ENCODE assay signal across 25 cellular contexts in genomic region chr9:120888626-120889025, GRCh38. TPM values are rescaled to one million over a fixed set of nuclear protein-coding genes. Genes with fewer than 3 reads are reported as not detected.
DNase-seq lines count a peak whose midpoint lies in the region; ATAC-seq and TF ChIP-seq lines count a peak whose summit lies in the region.
"Had no signal": no experiment of that assay in that cellular context is flagged by ENCODE, and none has a peak within 500 bp of the region (broad histone marks: within the 10 kb centered on the region; RNA-seq: fewer than 3 reads in every experiment).

No MANE protein-coding gene starts in this region.

- H3K9me3 Mint-ChIP-seq in activated T-cell treated with anti-CD3 and anti-CD28 coated beads, Interleukin-2, amount 50 U/mL, for 72 hours = no peaks in the 10 kb centered on the region
- H3K9me3 Mint-ChIP-seq in CD8-positive, alpha-beta T cell = no peaks in the 10 kb centered on the region
- no peaks in the 10 kb centered on the region for H3K9me3 Mint-ChIP-seq in activated T-helper 17 cell treated with anti-CD3 and anti-CD28 coated beads, Interleukin-2, amount 50 U/mL, for 72 hours
- H3K9me3 Mint-ChIP-seq: endodermal cell, type B pancreatic cell had no signal

- no peaks in the 10 kb centered on the region for H3K36me3 ChIP-seq in CD8-positive, alpha-beta T cell (ENCODE audit: insufficient read depth, low read length)
- H3K36me3 ChIP-seq in neuronal stem cell (replicated peaks in 1 of 2; ENCODE audit: control insufficient read depth in 2 of 2, insufficient read depth in 2 of 2, low read length in 2 of 2) = no peaks in the 10 kb centered on the region
- H3K36me3 ChIP-seq: BE2C, lower lobe of right lung, SJSA1 had no signal

- intact Hi-C loops in CD8-positive, alpha-beta T cell (cut with DNase I, micrococcal nuclease) = no loop called here

- no peak overlapping the region for H3K4me2 ChIP-seq in neuronal stem cell (ENCODE audit: insufficient read depth, low read length, poor library complexity, severe bottlenecking)
- H3K4me2 ChIP-seq: KMS-11 had no signal

- no peak overlapping the region for H3K4me3 ChIP-seq in CD8-positive, alpha-beta T cell (ENCODE audit: low read depth, low read length)
- H3K4me3 ChIP-seq in neuronal stem cell (ENCODE audit: low read length in 2 of 2) = no peak overlapping the region
- H3K4me3 ChIP-seq: GM23248, lower lobe of right lung, SJSA1 had no signal

- H3K9ac ChIP-seq in neuronal stem cell (ENCODE audit: low read depth, low read length, poor library complexity) = no peak overlapping the region
- H3K9ac ChIP-seq: GM23248, KMS-11, parathyroid adenoma had no signal

- H3K27ac Mint-ChIP-seq in activated T-cell treated with anti-CD3 and anti-CD28 coated beads, Interleukin-2, amount 50 U/mL, for 72 hours = peak overlapping the region; percentile 100
- peak overlapping the region; percentile 99 for H3K27ac Mint-ChIP-seq in CD8-positive, alpha-beta T cell
- peak overlapping the region; percentile 97 for H3K27ac Mint-ChIP-seq in activated T-helper 17 cell treated with anti-CD3 and anti-CD28 coated beads, Interleukin-2, amount 50 U/mL, for 72 hours
- H3K27ac Mint-ChIP-seq: endodermal cell, type B pancreatic cell had no signal

- peaks cover 60% of the 10 kb centered on the region for H3K4me1 ChIP-seq in CD8-positive, alpha-beta T cell (ENCODE audit: insufficient read depth, low read length)
- H3K4me1 ChIP-seq in neuronal stem cell (ENCODE audit: control insufficient read depth in 2 of 2, insufficient read depth in 1 of 2, low read depth in 1 of 2, low read length in 2 of 2) = no peaks in the 10 kb centered on the region
- H3K4me1 ChIP-seq: BE2C, parathyroid adenoma, SJSA1 had no signal

- H3K4ac ChIP-seq in neuronal stem cell (ENCODE audit: low read length) = no peak overlapping the region

- H2AFZ ChIP-seq in neuronal stem cell (ENCODE audit: low read length) = no peak overlapping the region
- H2AFZ ChIP-seq: GM23248, parathyroid adenoma had no signal

- H3K79me1 ChIP-seq in neuronal stem cell (ENCODE audit: low read depth, low read length) = no peaks in the 10 kb centered on the region

- no peaks in the 10 kb centered on the region for H3K27me3 ChIP-seq in CD8-positive, alpha-beta T cell (ENCODE audit: insufficient read depth, low read length)
- peaks cover 0 to 22% (median 0%) of the 10 kb centered on the region in 3 experiments for H3K27me3 ChIP-seq in neuronal stem cell (ENCODE audit: control insufficient read depth in 3 of 3, insufficient read depth in 3 of 3, low read depth in 1 of 3, low read length in 3 of 3)
- H3K27me3 ChIP-seq: BE2C, SJSA1 had no signal

- no peaks in the 10 kb centered on the region for H3K9me3 ChIP-seq in CD8-positive, alpha-beta T cell (ENCODE audit: low read length)
- H3K9me3 ChIP-seq in neuronal stem cell (replicated peaks in 1 of 2; ENCODE audit: control insufficient read depth in 2 of 2, insufficient read depth in 1 of 2, low read depth in 1 of 2, low read length in 2 of 2) = no peaks in the 10 kb centered on the region
- H3K9me3 ChIP-seq: BE2C, lower lobe of right lung, SJSA1 had no signal

- H4K8ac ChIP-seq in neuronal stem cell (ENCODE audit: low read depth, low read length) = no peak overlapping the region

- H3K36me3 Mint-ChIP-seq in activated T-cell treated with anti-CD3 and anti-CD28 coated beads, Interleukin-2, amount 50 U/mL, for 72 hours (ENCODE audit: insufficient read depth in 2 of 2) = peaks cover 0 to 2% of the 10 kb centered on the region in 2 donors
- H3K36me3 Mint-ChIP-seq in CD8-positive, alpha-beta T cell = no peaks in the 10 kb centered on the region
- peaks cover 37% of the 10 kb centered on the region for H3K36me3 Mint-ChIP-seq in activated T-helper 17 cell treated with anti-CD3 and anti-CD28 coated beads, Interleukin-2, amount 50 U/mL, for 72 hours (ENCODE audit: low read depth)
- H3K36me3 Mint-ChIP-seq: type B pancreatic cell had no signal

- no peak for DNase-seq in activated T-cell treated with anti-CD3 and anti-CD28 coated beads, Interleukin-2, amount 50 U/mL, for 72 hours
- no peak for DNase-seq in activated T-cell treated with anti-CD3 and anti-CD28 coated beads, Interleukin-2, amount 50 U/mL, for 1 hour
- no peak for DNase-seq in CD8-positive, alpha-beta T cell
- DNase-seq in neuronal stem cell (ENCODE audit: low spot score) (no peak), NK-92 (lab: John Stamatoyannopoulos, UW; ENCODE audit: unreplicated experiment) (no peak)
- DNase-seq: ACHN; activated CD4-positive, alpha-beta T cell treated with anti-CD3 and anti-CD28 coated beads for 4 hours; BE2C; endodermal cell; foreskin melanocyte; GM23248; lower lobe of right lung; NCI-H1436; NCI-H446 treated with DMSO at 0.1 percent for 48 hours; RPMI8226; stimulated activated CD4-positive, alpha-beta T cell treated with anti-CD3 and anti-CD28 coated beads, Interleukin-2, amount 100 ng/mL, for 24 hours; substantia nigra had no signal

- no peak overlapping the region for H3K14ac ChIP-seq in neuronal stem cell (ENCODE audit: low read length)

- H2BK12ac ChIP-seq in neuronal stem cell (ENCODE audit: low read length) = no peak overlapping the region

- ATAC-seq in activated T-cell treated with anti-CD3 and anti-CD28 coated beads, Interleukin-2, amount 50 U/mL, for 72 hours (replicated peaks in 1 of 2) = no peak
- no peak for ATAC-seq in CD8-positive, alpha-beta T cell
- ATAC-seq in activated T-helper 17 cell treated with anti-CD3 and anti-CD28 coated beads, Interleukin-2, amount 50 U/mL, for 72 hours (replicated peaks) = no peak
- ATAC-seq in HG02981 (IDR thresholded peaks at IDR 0.05; ENCODE audit: unreplicated experiment) = no peak
- no peak for ATAC-seq in GM21528 (IDR thresholded peaks at IDR 0.05; ENCODE audit: low FRiP score, unreplicated experiment)
- ATAC-seq: esophagus mucosa, lower lobe of right lung had no signal

- no peak overlapping the region for H3K27ac ChIP-seq in CD8-positive, alpha-beta T cell (ENCODE audit: low read depth, low read length)
- H3K27ac ChIP-seq in neuronal stem cell (replicated peaks; ENCODE audit: low read length) = no peak overlapping the region
- H3K27ac ChIP-seq: GM23248, parathyroid adenoma, SJSA1 had no signal

- POLR2A ChIA-PET in CD8-positive, alpha-beta T cell (lab: Charles Lee) = interaction anchor here (1.9 to 38.7 kb wide), 3 partner anchors 8 to 28 kb away, joined by 5 to 1009 read pairs (median 192); partner anchors contain the start of genes PHF19 and TRAF1

- no peak overlapping the region for H3K18ac ChIP-seq in neuronal stem cell (ENCODE audit: low read length)

- CTCF ChIA-PET in CD8-positive, alpha-beta T cell (lab: Charles Lee) = interaction anchor here (1.2 to 7.3 kb wide), 6 partner anchors 8 to 48 kb away, joined by 3 to 39 read pairs (median 8); no protein-coding TSS in a partner anchor

- H2AK5ac ChIP-seq in neuronal stem cell (ENCODE audit: low read depth, low read length) = peak overlapping the region; percentile 32

- no peak overlapping the region for H2BK15ac ChIP-seq in neuronal stem cell (ENCODE audit: low read length)

- no peak overlapping the region for H2BK120ac ChIP-seq in neuronal stem cell (ENCODE audit: low read depth, low read length)

- no peak overlapping the region for H3K4me3 Mint-ChIP-seq in activated T-cell treated with anti-CD3 and anti-CD28 coated beads, Interleukin-2, amount 50 U/mL, for 72 hours
- H3K4me3 Mint-ChIP-seq in CD8-positive, alpha-beta T cell = no peak overlapping the region
- peak overlapping the region; percentile 89 for H3K4me3 Mint-ChIP-seq in activated T-helper 17 cell treated with anti-CD3 and anti-CD28 coated beads, Interleukin-2, amount 50 U/mL, for 72 hours
- H3K4me3 Mint-ChIP-seq: endodermal cell, type B pancreatic cell had no signal

- no peak for TF ChIP-seq CTCF in CD8-positive, alpha-beta T cell (IDR thresholded peaks at IDR 0.05)

- no peaks in the 10 kb centered on the region for H3K27me3 Mint-ChIP-seq in activated T-cell treated with anti-CD3 and anti-CD28 coated beads, Interleukin-2, amount 50 U/mL, for 72 hours (ENCODE audit: low read depth)
- no peaks in the 10 kb centered on the region for H3K27me3 Mint-ChIP-seq in CD8-positive, alpha-beta T cell (ENCODE audit: low read depth)
- H3K27me3 Mint-ChIP-seq in activated T-helper 17 cell treated with anti-CD3 and anti-CD28 coated beads, Interleukin-2, amount 50 U/mL, for 72 hours = no peaks in the 10 kb centered on the region

- no peak overlapping the region for H4K91ac ChIP-seq in neuronal stem cell (ENCODE audit: low read depth, low read length, poor library complexity)

- H2BK5ac ChIP-seq in neuronal stem cell (ENCODE audit: low read length) = no peak overlapping the region

- no peak overlapping the region for H3K23ac ChIP-seq in neuronal stem cell (ENCODE audit: low read depth, low read length, poor library complexity)

- peaks cover 83% of the 10 kb centered on the region for H3K4me1 Mint-ChIP-seq in activated T-cell treated with anti-CD3 and anti-CD28 coated beads, Interleukin-2, amount 50 U/mL, for 72 hours (ENCODE audit: low read depth)
- peaks cover 60% of the 10 kb centered on the region for H3K4me1 Mint-ChIP-seq in CD8-positive, alpha-beta T cell (ENCODE audit: low read depth)
- H3K4me1 Mint-ChIP-seq in activated T-helper 17 cell treated with anti-CD3 and anti-CD28 coated beads, Interleukin-2, amount 50 U/mL, for 72 hours = peaks cover 46% of the 10 kb centered on the region

RNA-seq across cellular contexts. Expression of gene PHF19, which starts 11.6 kb away (rescaled TPM):
- total RNA-seq in activated T-cell treated with anti-CD3 and anti-CD28 coated beads, Interleukin-2, amount 50 U/mL, for 72 hours = 100 to 1,000 TPM; 166 to 222 TPM
- 10 to 100 TPM; 47.3 to 48.5 TPM for total RNA-seq in CD8-positive, alpha-beta T cell
- 100 to 1,000 TPM; 236 to 258 TPM for total RNA-seq in activated T-helper 17 cell treated with anti-CD3 and anti-CD28 coated beads, Interleukin-2, amount 50 U/mL, for 72 hours
- 24.6 TPM for polyA plus RNA-seq in neuronal stem cell (2013, experiment 1 of 2)
- 23.4 TPM for polyA plus RNA-seq in neuronal stem cell (2013, experiment 2 of 2)

RNA-seq across cellular contexts. Expression of gene TRAF1, which starts 38.0 kb away (rescaled TPM):
- total RNA-seq in activated T-cell treated with anti-CD3 and anti-CD28 coated beads, Interleukin-2, amount 50 U/mL, for 72 hours = 100 to 1,000 TPM in 1 of 2 donors, 10 to 100 TPM in 1; 91.6 to 101 TPM
- 10 to 100 TPM; 61.2 to 61.7 TPM for total RNA-seq in CD8-positive, alpha-beta T cell
- total RNA-seq in activated T-helper 17 cell treated with anti-CD3 and anti-CD28 coated beads, Interleukin-2, amount 50 U/mL, for 72 hours = 100 to 1,000 TPM in 1 of 2 donors, 10 to 100 TPM in 1; 71.4 to 164 TPM
- polyA plus RNA-seq in neuronal stem cell (2013, experiment 1 of 2) = 2.0 TPM
- 2.0 TPM for polyA plus RNA-seq in neuronal stem cell (2013, experiment 2 of 2)

RNA-seq across cellular contexts. Expression of gene PSMD5, which starts 45.9 kb away (rescaled TPM):
- total RNA-seq in activated T-cell treated with anti-CD3 and anti-CD28 coated beads, Interleukin-2, amount 50 U/mL, for 72 hours = 10 to 100 TPM; 48.6 to 59.0 TPM
- 10 to 100 TPM; 38.5 to 58.2 TPM for total RNA-seq in CD8-positive, alpha-beta T cell
- 10 to 100 TPM; 60.2 to 62.8 TPM for total RNA-seq in activated T-helper 17 cell treated with anti-CD3 and anti-CD28 coated beads, Interleukin-2, amount 50 U/mL, for 72 hours
- 21.7 TPM for polyA plus RNA-seq in neuronal stem cell (2013, experiment 1 of 2)
- 21.8 TPM for polyA plus RNA-seq in neuronal stem cell (2013, experiment 2 of 2)
